27 cellular contexts compared by ENCODE assay signal in genomic region chr2:148998831-148999200, GRCh38. TPM values are rescaled to one million over a fixed set of nuclear protein-coding genes. Genes with fewer than 3 reads are reported as not detected.
"Had no signal": no experiment of that assay in that cellular context is flagged by ENCODE, and none has a peak within 500 bp of the region (broad histone marks: within the 10 kb centered on the region; RNA-seq: fewer than 3 reads in every experiment).

No MANE protein-coding gene starts in this region.

- FAIRE-seq: endothelial cell of umbilical vein, small intestine had no signal

- H3K27me3 ChIP-seq: body of pancreas, testis had no signal

- H3K4me1 Mint-ChIP-seq: activated B cell treated with CpG ODN at 0.5 μM for 24 hours; activated naive CD8-positive, alpha-beta T cell treated with anti-CD3 and anti-CD28 coated beads, Interleukin-2, amount 10 ng/mL, durations not matched to agents 7 days and 5 days; memory B cell had no signal

- H3K27me3 Mint-ChIP-seq: activated B cell treated with CpG ODN at 0.5 μM for 24 hours; activated CD4-positive, alpha-beta T cell treated with anti-CD3 and anti-CD28 coated beads for 36 hours; activated naive CD8-positive, alpha-beta T cell treated with anti-CD3 and anti-CD28 coated beads, Interleukin-2, amount 10 ng/mL, durations not matched to agents 7 days and 5 days; activated T-cell treated with anti-CD3 and anti-CD28 coated beads, Interleukin-2, amount 50 U/mL, for 24 hours; type B pancreatic cell had no signal

- H3K4me3 Mint-ChIP-seq: activated B cell treated with CpG ODN at 0.5 μM for 24 hours; activated CD4-positive, alpha-beta T cell treated with anti-CD3 and anti-CD28 coated beads for 36 hours; activated naive CD8-positive, alpha-beta T cell treated with anti-CD3 and anti-CD28 coated beads, Interleukin-2, amount 10 ng/mL, durations not matched to agents 7 days and 5 days; activated T-cell treated with anti-CD3 and anti-CD28 coated beads, Interleukin-2, amount 50 U/mL, for 24 hours; effector memory CD8-positive, alpha-beta T cell; memory B cell; stimulated activated effector memory CD8-positive, alpha-beta T cell treated with anti-CD3 and anti-CD28 coated beads, Interleukin-12 subunit alpha, Interleukin-12 subunit beta, amount 100 ng/mL, for 72 hours; T-helper 1 cell treated with Interleukin-12 subunit alpha and Interleukin-12 subunit beta and Interleukin-4 antibody, amounts not matched to agents 30 μg/mL and 1 μg/mL, for 36 hours; type B pancreatic cell had no signal

- H3K4me1 ChIP-seq: body of pancreas, testis had no signal

- H3K27ac Mint-ChIP-seq: activated B cell treated with CpG ODN at 0.5 μM for 24 hours; activated CD4-positive, alpha-beta T cell treated with anti-CD3 and anti-CD28 coated beads for 36 hours; activated naive CD8-positive, alpha-beta T cell treated with anti-CD3 and anti-CD28 coated beads, Interleukin-2, amount 10 ng/mL, durations not matched to agents 7 days and 5 days; activated T-cell treated with anti-CD3 and anti-CD28 coated beads, Interleukin-2, amount 50 U/mL, for 24 hours; effector memory CD8-positive, alpha-beta T cell; memory B cell; T-helper 1 cell treated with Interleukin-12 subunit alpha and Interleukin-12 subunit beta and Interleukin-4 antibody, amounts not matched to agents 30 μg/mL and 1 μg/mL, for 36 hours; type B pancreatic cell had no signal

- DNase-seq: activated B cell treated with CpG ODN at 0.5 μM for 24 hours; activated CD4-positive, alpha-beta T cell treated with anti-CD3 and anti-CD28 coated beads for 36 hours; activated CD4-positive, alpha-beta T cell treated with anti-CD3 and anti-CD28 coated beads, Interleukin-2, amount 50 U/mL, for 4 hours; activated CD8-positive, alpha-beta memory T cell treated with anti-CD3 and anti-CD28 coated beads for 24 hours; activated CD8-positive, alpha-beta memory T cell treated with anti-CD3 and anti-CD28 coated beads, Interleukin-2, amount 50 U/mL, for 4 hours; activated naive CD4-positive, alpha-beta T cell treated with Interleukin-2 at 50 U/mL for 16 hours; activated naive CD8-positive, alpha-beta T cell treated with anti-CD3 and anti-CD28 coated beads, Interleukin-2, amount 10 ng/mL, durations not matched to agents 7 days and 5 days; activated T-cell treated with anti-CD3 and anti-CD28 coated beads, Interleukin-2, amount 50 U/mL, for 24 hours; body of pancreas; effector memory CD8-positive, alpha-beta T cell; foreskin melanocyte; islet precursor cell; left cardiac atrium; small intestine; stimulated activated CD4-positive, alpha-beta T cell treated with anti-CD3 and anti-CD28 coated beads, Interleukin-2, amount 100 ng/mL, for 24 hours; T1000; testis had no signal

- H3K9me3 Mint-ChIP-seq: activated B cell treated with CpG ODN at 0.5 μM for 24 hours; activated naive CD8-positive, alpha-beta T cell treated with anti-CD3 and anti-CD28 coated beads, Interleukin-2, amount 10 ng/mL, durations not matched to agents 7 days and 5 days; activated T-cell treated with anti-CD3 and anti-CD28 coated beads, Interleukin-2, amount 50 U/mL, for 24 hours; effector memory CD8-positive, alpha-beta T cell; memory B cell; stimulated activated effector memory CD8-positive, alpha-beta T cell treated with anti-CD3 and anti-CD28 coated beads, Interleukin-12 subunit alpha, Interleukin-12 subunit beta, amount 100 ng/mL, for 72 hours; T-helper 1 cell treated with Interleukin-12 subunit alpha and Interleukin-12 subunit beta and Interleukin-4 antibody, amounts not matched to agents 30 μg/mL and 1 μg/mL, for 36 hours; type B pancreatic cell had no signal

- H3K9me3 ChIP-seq: body of pancreas, testis had no signal

- ATAC-seq: activated CD4-positive, alpha-beta T cell treated with anti-CD3 and anti-CD28 coated beads for 36 hours; body of pancreas; effector memory CD8-positive, alpha-beta T cell; esophagus mucosa; sciatic nerve; stimulated activated effector memory CD8-positive, alpha-beta T cell treated with anti-CD3 and anti-CD28 coated beads, Interleukin-12 subunit alpha, Interleukin-12 subunit beta, amount 100 ng/mL, for 72 hours had no signal

- H3K4me3 ChIP-seq: body of pancreas, testis had no signal

- H3K27ac ChIP-seq: body of pancreas, testis had no signal

RNA-seq across cellular contexts. Expression of gene LYPD6B, which starts 39.7 kb away (rescaled TPM):
- total RNA-seq: activated CD4-positive, alpha-beta T cell treated with anti-CD3 and anti-CD28 coated beads for 36 hours; activated naive CD8-positive, alpha-beta T cell treated with anti-CD3 and anti-CD28 coated beads, Interleukin-2, amount 10 ng/mL, durations not matched to agents 7 days and 5 days; cardiac septum; dermis microvascular lymphatic vessel endothelial cell; endothelial cell of umbilical vein; left cardiac atrium; mononuclear cell; sciatic nerve had no signal
- polyA plus RNA-seq: endothelial cell of umbilical vein had no signal
